ENCODE assay signal across 11 cellular contexts in the genomic region with DNA sequence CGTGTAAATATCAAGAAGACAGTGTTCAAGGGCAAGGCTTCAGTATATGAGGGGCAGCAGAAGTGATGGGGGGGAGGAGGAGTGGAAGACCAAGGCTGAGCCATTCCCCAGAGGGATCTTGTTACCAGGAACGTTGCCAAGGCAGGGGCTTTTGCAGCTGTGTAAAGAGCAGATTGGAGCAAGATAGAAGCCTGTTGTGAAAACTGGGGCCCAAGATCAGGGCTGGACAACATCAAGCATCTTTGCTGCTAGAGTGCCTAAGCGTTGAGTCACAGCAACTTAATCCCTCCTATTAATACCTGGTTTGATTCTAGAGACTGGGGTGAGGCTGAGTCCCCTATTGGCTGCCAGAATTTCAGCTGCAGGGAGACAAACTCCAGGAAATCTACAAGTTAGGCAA. TPM values are rescaled to one million over a fixed set of nuclear protein-coding genes. Genes with fewer than 3 reads are reported as not detected.
DNase-seq lines count a peak whose midpoint lies in the region; ATAC-seq lines count a peak whose summit lies in the region.
"Had no signal": no experiment of that assay in that cellular context is flagged by ENCODE, and none has a peak within 500 bp of the region (broad histone marks: within the 10 kb centered on the region; RNA-seq: fewer than 3 reads in every experiment).

No MANE protein-coding gene starts in this region.

- DNase-seq in NCI-H1436 (lab: John Stamatoyannopoulos, UW) (peak; percentile 59), NCI-H1436 treated with DMSO at 0.1 percent for 48 hours (lab: John Stamatoyannopoulos, UW) (no peak), NCI-H226 (peak; percentile 54), dermis blood vessel endothelial cell (peak; percentile 39), sciatic nerve (ENCODE audit: low spot score) (no peak), SIG-M5 treated with dmso at 0.1 percent for 504 hours (lab: John Stamatoyannopoulos, UW; ENCODE audit: unreplicated experiment) (no peak)
- DNase-seq: dorsolateral prefrontal cortex, GOT3, left colon had no signal

- intact Hi-C loops in sciatic nerve (cut with DNase I), result no loop called here

- ATAC-seq in sciatic nerve (peak; percentile 89), GM21526 (IDR thresholded peaks at IDR 0.05; ENCODE audit: low FRiP score, unreplicated experiment) (no peak), HG02642 (IDR thresholded peaks at IDR 0.05; ENCODE audit: poor library complexity, unreplicated experiment) (no peak)
- ATAC-seq: left colon had no signal

RNA-seq across cellular contexts. Expression of a gene that starts 18.4 kb away (rescaled TPM):
- total RNA-seq in dermis blood vessel endothelial cell (70.1 and 77.0 TPM in 2 replicates), sciatic nerve (63.7 TPM)

Comparison
In these comparisons a context has a peak if more than half of its experiments do, and no peak if none do; other contexts are left out.
1. DNase-seq: peak in NCI-H1436 (single experiment), NCI-H226 (single experiment) and dermis blood vessel endothelial cell (single experiment); none in NCI-H1436 treated with DMSO at 0.1 percent for 48 hours (single experiment), sciatic nerve (single experiment) and SIG-M5 treated with dmso at 0.1 percent for 504 hours (single experiment).